8 cellular contexts compared by ENCODE assay signal in genomic region chr7:24980695-24981543, GRCh38. TPM values are rescaled to one million over a fixed set of nuclear protein-coding genes. Genes with fewer than 3 reads are reported as not detected.
DNase-seq lines count a peak whose midpoint lies in the region; ATAC-seq and TF ChIP-seq lines count a peak whose summit lies in the region.

No MANE protein-coding gene starts in this region.

- peak overlapping the region; percentile 95 for H3K27ac Mint-ChIP-seq in mesothelial cell of epicardium

- H3K9me3 Mint-ChIP-seq in mesothelial cell of epicardium = no peaks in the 10 kb centered on the region

- no peak for TF ChIP-seq CTCF in mesothelial cell of epicardium (IDR thresholded peaks at IDR 0.05; ENCODE audit: unreplicated experiment)

- H3K9me3 ChIP-seq in effector memory CD4-positive, alpha-beta T cell (ENCODE audit: control insufficient read depth, low read length) = no peaks in the 10 kb centered on the region
- H3K9me3 ChIP-seq in thymus (ENCODE audit: control insufficient read depth) = no peaks in the 10 kb centered on the region

- peak; percentile 20 for DNase-seq in AG08395 (ENCODE audit: low spot score)
- DNase-seq in T-helper 2 cell = peak in 3 of 5 experiments; percentile 7 to 77 (median 17)
- DNase-seq in effector memory CD4-positive, alpha-beta T cell = peak in 1 of 3 donors; percentile 21
- peak in 1 of 2 experiments; percentile 39 for DNase-seq in mesothelial cell of epicardium (ENCODE audit: low spot score in 2 of 2, unreplicated experiment in 2 of 2)
- no peak for DNase-seq in GM19240 (ENCODE audit: insufficient read length, low spot score)

- H3K36me3 ChIP-seq in effector memory CD4-positive, alpha-beta T cell (ENCODE audit: control insufficient read depth, insufficient read depth, low read length) = no peaks in the 10 kb centered on the region
- no peaks in the 10 kb centered on the region for H3K36me3 ChIP-seq in thymus (ENCODE audit: control insufficient read depth, insufficient read depth)

- H3K27me3 ChIP-seq in effector memory CD4-positive, alpha-beta T cell (replicated peaks; ENCODE audit: control insufficient read depth, insufficient read depth, low read length, poor library complexity, severe bottlenecking) = no peaks in the 10 kb centered on the region
- H3K27me3 ChIP-seq in thymus (ENCODE audit: control insufficient read depth, insufficient read depth) = peaks cover 11% of the 10 kb centered on the region

- peak overlapping the region; percentile 73 for H3K27ac ChIP-seq in effector memory CD4-positive, alpha-beta T cell (ENCODE audit: insufficient read depth, low read length, poor library complexity, severe bottlenecking)
- H3K27ac ChIP-seq in thymus (ENCODE audit: low read depth) = peak overlapping the region; percentile 80

- peak overlapping the region; percentile 86 for H3K4me3 ChIP-seq in effector memory CD4-positive, alpha-beta T cell (ENCODE audit: insufficient read depth, low read depth, low read length, poor library complexity, severe bottlenecking)
- H3K4me3 ChIP-seq in thymus (ENCODE audit: low read length) = peak overlapping the region; percentile 89

- H3K4me1 Mint-ChIP-seq in mesothelial cell of epicardium = peaks cover 34% of the 10 kb centered on the region

- ATAC-seq in GM19023 (IDR thresholded peaks at IDR 0.05; ENCODE audit: unreplicated experiment) = peak; percentile 20
- ATAC-seq in HG03196 (IDR thresholded peaks at IDR 0.05; ENCODE audit: unreplicated experiment) = peak; percentile 18

- 6% methylated on average over 37 of the region's 37 CpGs for WGBS in thymus

- H3K36me3 Mint-ChIP-seq in mesothelial cell of epicardium = no peaks in the 10 kb centered on the region

- H3K4me3 Mint-ChIP-seq in mesothelial cell of epicardium = peak overlapping the region; percentile 94

- peaks cover 32% of the 10 kb centered on the region for H3K4me1 ChIP-seq in effector memory CD4-positive, alpha-beta T cell (ENCODE audit: control insufficient read depth, insufficient read depth, low read length, poor library complexity, severe bottlenecking)
- peaks cover 14% of the 10 kb centered on the region for H3K4me1 ChIP-seq in thymus (ENCODE audit: control insufficient read depth, insufficient read depth, low read length)

- peaks cover 58% of the 10 kb centered on the region for H3K27me3 Mint-ChIP-seq in mesothelial cell of epicardium (ENCODE audit: low read depth)

RNA-seq across cellular contexts. Expression of gene OSBPL3, which starts 0.9 kb away (rescaled TPM):
- total RNA-seq in mesothelial cell of epicardium = 9.8 to 11.9 TPM (median 11.0 TPM) in 3 replicates
- 23.3 TPM for polyA plus RNA-seq in thymus
